6 cellular contexts compared by ENCODE assay signal in genomic region chr12:120261951-120262851, GRCh38. TPM values are rescaled to one million over a fixed set of nuclear protein-coding genes. Genes with fewer than 3 reads are reported as not detected.
DNase-seq lines count a peak whose midpoint lies in the region; TF ChIP-seq lines count a peak whose summit lies in the region.

No MANE protein-coding gene starts in this region.

- no peak for TF ChIP-seq POLR2A in sigmoid colon (IDR thresholded peaks at IDR 0.05)

- WGBS in sigmoid colon, 2 donors: 54 to 60% methylated on average over 10 of the region's 10 CpGs

- H3K27me3 ChIP-seq in sigmoid colon: no peaks in the 10 kb centered on the region

- intact Hi-C loops in sigmoid colon (cut with DNase I): no loop called here
- intact Hi-C loops in posterior vena cava (cut with DNase I): no loop called here

- DNase-seq in NCI-H226 (peak; percentile 86), sigmoid colon (peak; percentile 76), HuH-7 (ENCODE audit: low spot score) (no peak), GF-D8 (lab: John Stamatoyannopoulos, UW) (no peak), posterior vena cava (ENCODE audit: low spot score) (no peak)
- peak; percentile 10 for DNase-seq in effector CD8-positive, alpha-beta T cell (lab: John Stamatoyannopoulos, UW)

- no peaks in the 10 kb centered on the region for H3K36me3 ChIP-seq in sigmoid colon

- no peaks in the 10 kb centered on the region for H3K9me3 ChIP-seq in sigmoid colon

- peak overlapping the region; percentile 4 to 91 (median 88) for H3K4me3 ChIP-seq in sigmoid colon

- H3K27ac ChIP-seq in sigmoid colon: peak overlapping the region; percentile 88 to 96 (median 95)

- no peak for TF ChIP-seq EP300 in sigmoid colon (IDR thresholded peaks at IDR 0.05)

- peaks cover 0 to 79% (median 77%) of the 10 kb centered on the region in 4 donors for H3K4me1 ChIP-seq in sigmoid colon

- no peak for TF ChIP-seq CTCF in sigmoid colon (IDR thresholded peaks at IDR 0.05)

RNA-seq across cellular contexts. Expression of gene PXN, which starts 3.3 kb away (rescaled TPM):
- 100 to 1,000 TPM in 1 of 4 donors, 10 to 100 TPM in 3; 41.0 to 127 (median 42.7) TPM for total RNA-seq in sigmoid colon
- polyA plus RNA-seq in sigmoid colon: 100 to 1,000 TPM in 2 of 3 donors, 10 to 100 TPM in 1; 79.3 to 111 (median 101) TPM
- 100 to 1,000 TPM; 110 to 113 TPM for total RNA-seq in posterior vena cava

RNA-seq across cellular contexts. Expression of gene RNU4-2, which starts 29.5 kb away (rescaled TPM):
- total RNA-seq in sigmoid colon: under 1 TPM; under 0.01 TPM
- polyA plus RNA-seq in sigmoid colon: not detected
- total RNA-seq in posterior vena cava: over 10,000 TPM; 46,106 to 62,268 TPM

RNA-seq across cellular contexts. Expression of gene RNU4-1, which starts 30.8 kb away (rescaled TPM):
- total RNA-seq in sigmoid colon: under 1 TPM in 3 of 4 donors, not detected in 1; under 0.01 TPM
- not detected for polyA plus RNA-seq in sigmoid colon
- total RNA-seq in posterior vena cava: 1,000 to 10,000 TPM; 4,532 to 5,081 TPM

RNA-seq across cellular contexts. Expression of gene SIRT4, which starts 39.9 kb away (rescaled TPM):
- total RNA-seq in sigmoid colon (1 to 10 TPM; 2.8 to 3.6 (median 3.2) TPM), posterior vena cava (under 1 TPM; 0.69 to 0.71 TPM)
- polyA plus RNA-seq in sigmoid colon: 1 to 10 TPM in 1 of 3 donors, under 1 TPM in 2; 0.69 to 1.2 (median 0.92) TPM

Comparison
In these comparisons a context has a peak if more than half of its experiments do, and no peak if none do; other contexts are left out.
1. DNase-seq: peak in NCI-H226 (single experiment), effector CD8-positive, alpha-beta T cell (single experiment) and sigmoid colon (single experiment); none in HuH-7 (single experiment), GF-D8 (single experiment) and posterior vena cava (single experiment).
2. RNA of gene RNU4-2, which starts 29.5 kb away (total RNA-seq): 46,106 to 62,268 TPM in posterior vena cava; under 0.01 TPM in sigmoid colon; every median in the first group is over 1,000 times any median in the second.
3. RNA of gene RNU4-1, which starts 30.8 kb away (total RNA-seq): 4,532 to 5,081 TPM in posterior vena cava; under 0.01 TPM in sigmoid colon; every median in the first group is over 1,000 times any median in the second.